8 cellular contexts compared by ENCODE assay signal in the genomic region with DNA sequence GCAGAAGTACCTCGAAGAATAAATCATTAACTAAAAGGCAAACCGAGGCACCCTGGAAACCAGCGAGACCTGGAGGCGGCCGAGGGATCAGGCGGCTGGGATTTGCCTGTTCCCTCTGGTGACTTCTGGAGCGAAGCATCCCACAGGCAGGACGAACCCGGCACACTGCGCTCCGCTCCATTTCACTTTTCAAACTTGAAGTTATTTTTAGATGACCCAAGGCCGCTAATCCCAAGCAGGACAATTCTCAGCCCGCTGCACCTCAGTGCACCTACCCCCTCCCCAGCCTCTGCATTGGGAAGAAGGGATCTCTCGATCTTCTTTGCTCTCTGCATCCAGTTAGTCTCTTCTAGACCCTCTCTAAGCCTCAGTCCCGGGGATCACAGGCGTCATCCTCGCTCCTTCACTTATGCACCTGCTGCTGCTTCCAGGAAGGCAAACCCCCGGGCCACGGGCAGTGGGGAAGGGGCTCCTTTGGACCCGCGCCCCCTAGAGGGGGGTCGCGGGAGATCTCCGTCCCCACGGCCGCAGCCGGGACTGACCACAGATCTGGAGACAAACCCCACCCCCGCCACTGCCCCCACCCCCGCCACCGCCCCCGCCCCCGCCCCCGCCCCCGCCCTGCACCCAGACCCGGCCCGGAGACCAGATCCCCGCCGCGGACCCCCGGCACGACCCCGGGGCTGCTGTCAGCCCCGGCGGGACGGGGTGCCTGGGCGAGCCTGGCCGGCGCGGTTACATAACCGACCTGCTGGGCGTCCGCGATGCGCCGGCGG. TPM values are rescaled to one million over a fixed set of nuclear protein-coding genes. Genes with fewer than 3 reads are reported as not detected.
DNase-seq lines count a peak whose midpoint lies in the region; ATAC-seq and TF ChIP-seq lines count a peak whose summit lies in the region.

No MANE protein-coding gene starts in this region.

- no peak for ATAC-seq in stimulated activated naive CD8-positive, alpha-beta T cell treated with anti-CD3 and anti-CD28 coated beads, Interleukin-15, amount 100 ng/mL, for 72 hours
- ATAC-seq in GM21786 (IDR thresholded peaks at IDR 0.05; ENCODE audit: unreplicated experiment): no peak
- ATAC-seq in GM18858 (IDR thresholded peaks at IDR 0.05; ENCODE audit: unreplicated experiment): no peak

- peak overlapping the region; percentile 93 for H3K4me2 ChIP-seq in mammary epithelial cell (ENCODE audit: insufficient read depth, low read depth, low read length)

- intact Hi-C loops in mammary epithelial cell (cut with micrococcal nuclease): loop anchor here (1.0 to 5.0 kb wide), 2 partner anchors 71 to 137 kb away; no protein-coding TSS in a partner anchor

- 16% methylated on average over 15 of the region's 56 CpGs for WGBS in mammary epithelial cell (ENCODE audit: low coverage, missing lambda C conversion rate)

- no peaks in the 10 kb centered on the region for H3K9me3 Mint-ChIP-seq in stimulated activated naive CD8-positive, alpha-beta T cell treated with anti-CD3 and anti-CD28 coated beads, Interleukin-15, amount 100 ng/mL, for 72 hours

- H3K4me3 Mint-ChIP-seq in stimulated activated naive CD8-positive, alpha-beta T cell treated with anti-CD3 and anti-CD28 coated beads, Interleukin-15, amount 100 ng/mL, for 72 hours: peak overlapping the region; percentile 34 to 58

- H3K27me3 ChIP-seq in mammary epithelial cell (ENCODE audit: insufficient read depth, low read length) (peaks cover 32% of the 10 kb centered on the region), kidney epithelial cell (ENCODE audit: control insufficient read depth, insufficient read depth, low read length) (peaks cover 11% of the 10 kb centered on the region)

- peaks cover 85% of the 10 kb centered on the region for H3K27me3 Mint-ChIP-seq in stimulated activated naive CD8-positive, alpha-beta T cell treated with anti-CD3 and anti-CD28 coated beads, Interleukin-15, amount 100 ng/mL, for 72 hours

- peak; percentile 8 for DNase-seq in EL
- no peak for DNase-seq in mammary epithelial cell
- DNase-seq in kidney epithelial cell (ENCODE audit: low read depth): no peak
- DNase-seq in stimulated activated naive CD8-positive, alpha-beta T cell treated with anti-CD3 and anti-CD28 coated beads, Interleukin-15, amount 100 ng/mL, for 72 hours: no peak
- no peak for DNase-seq in stimulated activated CD4-positive, alpha-beta T cell treated with anti-CD3 and anti-CD28 coated beads, Interleukin-12 subunit alpha, Interleukin-12 subunit beta, amount 100 ng/mL, for 4 hours

- TF ChIP-seq CTCF in LNCAP (IDR thresholded peaks at IDR 0.05) (peak; percentile 44; the same call in 1 of the 2 replicates), mammary epithelial cell (conservative IDR thresholded peaks at IDR 0.05 in 1 of 2, IDR thresholded peaks at IDR 0.05 in 1 of 2; ENCODE audit: extremely low read depth in 1 of 2, insufficient read depth in 1 of 2, low read depth in 1 of 2, low read length in 2 of 2) (no peak), kidney epithelial cell (IDR thresholded peaks at IDR 0.05; ENCODE audit: insufficient read depth, low read length, poor library complexity, severe bottlenecking) (peak; percentile 49)

- peak overlapping the region in 2 of 3 experiments; percentile 37 to 61 for H3K4me3 ChIP-seq in mammary epithelial cell (replicated peaks in 1 of 3; ENCODE audit: insufficient read depth in 1 of 3, low read depth in 2 of 3, low read length in 3 of 3)
- H3K4me3 ChIP-seq in kidney epithelial cell (ENCODE audit: low read depth, low read length): peak overlapping the region; percentile 48

- CTCF ChIA-PET in mammary epithelial cell (lab: Charles Lee; ENCODE audit: low non-redundant PET): interaction anchor here (0.6 kb wide), 1 partner anchor 70 kb away, joined by 6 read pairs; no protein-coding TSS in a partner anchor

- peak overlapping the region; percentile 85 for H2AFZ ChIP-seq in mammary epithelial cell (ENCODE audit: low read depth, low read length)

- dilution Hi-C loops in mammary epithelial cell (cut with HindIII; ENCODE audit: low sequenced_read_pairs): no loop called here

- no peaks in the 10 kb centered on the region for H4K20me1 ChIP-seq in mammary epithelial cell (ENCODE audit: insufficient read depth, low read length)

- no peak overlapping the region for H3K9ac ChIP-seq in mammary epithelial cell (ENCODE audit: insufficient read depth, low read length)

- no peaks in the 10 kb centered on the region for H3K9me3 ChIP-seq in mammary epithelial cell (replicated peaks; ENCODE audit: insufficient read depth, low read length)

- H3K4me1 Mint-ChIP-seq in stimulated activated naive CD8-positive, alpha-beta T cell treated with anti-CD3 and anti-CD28 coated beads, Interleukin-15, amount 100 ng/mL, for 72 hours: peaks cover 5% of the 10 kb centered on the region

- no peak overlapping the region for H3K27ac ChIP-seq in mammary epithelial cell (ENCODE audit: insufficient read depth, low read depth, low read length)

- H3K27ac Mint-ChIP-seq in stimulated activated naive CD8-positive, alpha-beta T cell treated with anti-CD3 and anti-CD28 coated beads, Interleukin-15, amount 100 ng/mL, for 72 hours: no peak overlapping the region

- no peaks in the 10 kb centered on the region for H3K79me2 ChIP-seq in mammary epithelial cell (ENCODE audit: insufficient read depth, low read length)

- H3K36me3 ChIP-seq in mammary epithelial cell (ENCODE audit: insufficient read depth, low read length): no peaks in the 10 kb centered on the region
- no peaks in the 10 kb centered on the region for H3K36me3 ChIP-seq in kidney epithelial cell (ENCODE audit: control insufficient read depth, insufficient read depth, low read length)

- BruUV-seq in mammary epithelial cell (replicated peaks; lab: Mats Ljungman, UMichigan): no TSS peak

- H3K4me1 ChIP-seq in mammary epithelial cell (ENCODE audit: insufficient read depth, low read length): peaks cover 17% of the 10 kb centered on the region

- in situ Hi-C loops in mammary epithelial cell (cut with MboI; ENCODE audit: low sequenced_read_pairs in 2 of 2): no loop called here

RNA-seq across cellular contexts. Expression of gene RCAN2, which starts 0.6 kb away (rescaled TPM):
- 1 to 10 TPM in 1 of 2 donors, not detected in 1; 2.7 TPM for total RNA-seq in mammary epithelial cell
- polyA plus RNA-seq in mammary epithelial cell: not detected
- not detected for polyA minus RNA-seq in mammary epithelial cell
- total RNA-seq in kidney epithelial cell: 5.6 and 6.2 TPM in 2 replicates

Comparison
In these comparisons a context has a peak if more than half of its experiments do, and no peak if none do; other contexts are left out.
1. CTCF ChIP-seq: peak in LNCAP (single experiment) and kidney epithelial cell (single experiment); none in mammary epithelial cell (0 of 2).